Comparison of ENCODE assay signal across 9 cellular contexts in the genomic region with DNA sequence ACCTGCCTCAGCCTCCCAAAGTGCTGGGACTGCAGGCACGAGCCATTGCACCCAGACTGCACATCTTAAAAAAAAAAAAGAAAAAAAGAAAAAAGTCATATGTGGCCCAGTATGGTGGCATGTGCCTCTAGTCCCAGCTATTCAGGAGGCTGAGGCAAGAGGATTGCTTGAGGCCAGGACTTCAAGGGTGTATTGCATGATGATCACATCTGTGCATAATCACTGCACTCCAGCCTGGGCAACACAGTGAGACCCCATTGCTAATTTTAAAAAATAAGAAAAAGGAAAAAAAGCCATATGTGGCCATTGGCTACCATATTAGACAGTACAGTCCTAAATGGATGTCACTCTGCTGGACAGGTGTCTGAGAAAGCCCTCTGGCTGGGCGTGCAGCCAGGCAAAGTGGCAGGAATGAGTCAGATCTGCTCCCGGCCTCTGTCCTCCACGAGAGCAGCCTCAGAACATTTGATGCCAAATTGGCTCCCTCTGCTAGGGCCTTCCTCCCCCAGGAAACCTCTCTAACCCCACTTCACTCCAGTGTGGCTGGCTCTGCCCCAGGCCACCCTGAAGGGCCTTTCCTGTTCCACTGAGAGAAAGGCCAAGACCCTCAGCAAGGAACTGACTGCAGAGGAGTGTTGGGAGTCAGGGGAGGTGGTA. TPM values are rescaled to one million over a fixed set of nuclear protein-coding genes. Genes with fewer than 3 reads are reported as not detected.
DNase-seq lines count a peak whose midpoint lies in the region; ATAC-seq, FAIRE-seq and TF ChIP-seq lines count a peak whose summit lies in the region.
"Had no signal": no experiment of that assay in that cellular context is flagged by ENCODE, and none has a peak within 500 bp of the region (broad histone marks: within the 10 kb centered on the region; RNA-seq: fewer than 3 reads in every experiment).

No MANE protein-coding gene starts in this region.

- H3K27ac ChIP-seq in endothelial cell of umbilical vein (ENCODE audit: insufficient read depth, low read depth, low read length), result no peak overlapping the region

- H3K4me1 ChIP-seq in endothelial cell of umbilical vein (ENCODE audit: control insufficient read depth, extremely low read depth, insufficient read depth, low read length), result no peaks in the 10 kb centered on the region

- H3K9me1 ChIP-seq in endothelial cell of umbilical vein (replicated peaks; ENCODE audit: control insufficient read depth, extremely low read depth, insufficient read depth, low read length), result no peaks in the 10 kb centered on the region

- H3K79me2 ChIP-seq in endothelial cell of umbilical vein (ENCODE audit: control insufficient read depth, insufficient read depth, low read length), result no peaks in the 10 kb centered on the region

- no peak overlapping the region for H3K4me2 ChIP-seq in endothelial cell of umbilical vein (ENCODE audit: insufficient read depth, low read length)

- BruUV-seq in endothelial cell of umbilical vein (replicated peaks; lab: Mats Ljungman, UMichigan), result no TSS peak

- H3K36me3 ChIP-seq in endothelial cell of umbilical vein (ENCODE audit: control insufficient read depth in 2 of 2, extremely low read depth in 1 of 2, insufficient read depth in 2 of 2, low read length in 2 of 2), result no peaks in the 10 kb centered on the region

- no peak for TF ChIP-seq POLR2A in endothelial cell of umbilical vein (IDR thresholded peaks at IDR 0.05; ENCODE audit: low read depth, low read length)

- POLR2A ChIA-PET in endothelial cell of umbilical vein (lab: Charles Lee), result interaction anchor here (0.5 to 0.6 kb wide), 2 partner anchors 10 to 1561 kb away, joined by 4 to 9 read pairs; no protein-coding TSS in a partner anchor

- DNase-seq in NCI-H1092 treated with DMSO at 0.1 percent for 48 hours (lab: John Stamatoyannopoulos, UW) (peak; percentile 52), endothelial cell of umbilical vein (ENCODE audit: low read depth, low spot score) (peak; percentile 72), posterior vena cava (ENCODE audit: low spot score) (peak; percentile 76), immature natural killer cell (no peak), NCI-H1930 (lab: John Stamatoyannopoulos, UW) (no peak), NCI-H510A (lab: John Stamatoyannopoulos, UW) (no peak)
- DNase-seq: activated CD8-positive, alpha-beta memory T cell treated with anti-CD3 and anti-CD28 coated beads for 24 hours had no signal

- no peaks in the 10 kb centered on the region for H3K4me1 Mint-ChIP-seq in immature natural killer cell

- H3K27me3 Mint-ChIP-seq in immature natural killer cell (ENCODE audit: low read depth in 3 of 3), result no peaks in the 10 kb centered on the region

- peak; percentile 60 for ATAC-seq in GM18502 (IDR thresholded peaks at IDR 0.05; ENCODE audit: poor library complexity, unreplicated experiment)
- no peak for ATAC-seq in HG02870 (IDR thresholded peaks at IDR 0.05; ENCODE audit: unreplicated experiment)

- dilution Hi-C loops in endothelial cell of umbilical vein (cut with MboI; ENCODE audit: extremely low pct_ligation_motif_present, low sequenced_read_pairs), result no loop called here

- intact Hi-C loops in endothelial cell of umbilical vein (cut with micrococcal nuclease) (no loop called here), posterior vena cava (cut with DNase I) (loop anchor here in 1 of 2 donors (10.0 kb wide), 1 partner anchor 124 kb away; no protein-coding TSS in a partner anchor)

- CTCF ChIA-PET in endothelial cell of umbilical vein (lab: Charles Lee), result interaction anchor here (0.8 to 3.0 kb wide), 5 partner anchors 9 to 28 kb away, joined by 3 to 12 read pairs (median 5); partner anchors contain the start of gene NAE1

- no peaks in the 10 kb centered on the region for H3K27me3 ChIP-seq in endothelial cell of umbilical vein (ENCODE audit: control insufficient read depth in 2 of 2, insufficient read depth in 2 of 2, low read length in 2 of 2)

- no peak overlapping the region for H3K4me3 Mint-ChIP-seq in immature natural killer cell

- H2AFZ ChIP-seq in endothelial cell of umbilical vein (ENCODE audit: low read depth, low read length), result no peak overlapping the region

- H3K9me3 ChIP-seq in endothelial cell of umbilical vein (replicated peaks; ENCODE audit: control insufficient read depth, insufficient read depth, low read length), result no peaks in the 10 kb centered on the region

- no peak overlapping the region for H3K27ac Mint-ChIP-seq in immature natural killer cell

- FAIRE-seq in endothelial cell of umbilical vein (lab: Jason Lieb, UNC), result peak; percentile 55

- H3K4me3 ChIP-seq in endothelial cell of umbilical vein (replicated peaks in 1 of 3; ENCODE audit: insufficient read depth in 1 of 3, low read depth in 1 of 3, low read length in 3 of 3), result no peak overlapping the region

- H3K9ac ChIP-seq in endothelial cell of umbilical vein (replicated peaks; ENCODE audit: extremely low read depth, insufficient read depth, low read length), result no peak overlapping the region

- H3K36me3 Mint-ChIP-seq in immature natural killer cell, result no peaks in the 10 kb centered on the region

- TF ChIP-seq CTCF in endothelial cell of umbilical vein (IDR thresholded peaks at IDR 0.05; ENCODE audit: extremely low read depth in 1 of 2, insufficient read depth in 1 of 2, low read depth in 1 of 2, low read length in 2 of 2), result no peak

- H3K9me3 Mint-ChIP-seq in immature natural killer cell, result no peaks in the 10 kb centered on the region

- H4K20me1 ChIP-seq in endothelial cell of umbilical vein (replicated peaks; ENCODE audit: control insufficient read depth, extremely low read depth, insufficient read depth, low read length), result no peaks in the 10 kb centered on the region

TF ChIP-seq in endothelial cell of umbilical vein, 7 proteins besides CTCF, POLR2A, EP300 and RAD21 (continues in another document):
- no peak for TF ChIP-seq EZH2 (IDR thresholded peaks at IDR 0.05; ENCODE audit: borderline replicate concordance, low read depth, low read length, severe bottlenecking)

RNA-seq across cellular contexts. Expression of gene CA7, which starts 14.7 kb away (rescaled TPM):
- not detected in 2 replicates for total RNA-seq in endothelial cell of umbilical vein
- not detected in 2 replicates for polyA plus RNA-seq in endothelial cell of umbilical vein
- polyA plus RNA-seq in endothelial cell of umbilical vein (2011; cell fraction: cytosol; rRNA removed), result not detected in 2 replicates
- not detected in 2 replicates for polyA plus RNA-seq in endothelial cell of umbilical vein (2011; cell fraction: nucleus; rRNA removed)
- polyA plus RNA-seq in endothelial cell of umbilical vein (2012), result not detected in 2 replicates
- polyA minus RNA-seq in endothelial cell of umbilical vein, result not detected in 2 replicates
- polyA minus RNA-seq in endothelial cell of umbilical vein (2011; cell fraction: cytosol; rRNA and poly(A)+ RNA removed), result not detected
- not detected in 2 replicates for polyA minus RNA-seq in endothelial cell of umbilical vein (2011; cell fraction: nucleus; rRNA and poly(A)+ RNA removed)
- not detected for total RNA-seq in posterior vena cava
- under 1 TPM; 0.12 to 0.25 (median 0.17) TPM for polyA plus RNA-seq in immature natural killer cell

RNA-seq across cellular contexts. Expression of gene PDP2, which starts 21.4 kb away (rescaled TPM):
- total RNA-seq in endothelial cell of umbilical vein (9.3 and 9.5 TPM in 2 replicates), posterior vena cava (1 to 10 TPM; 5.0 to 5.5 TPM)
- polyA plus RNA-seq in endothelial cell of umbilical vein (4.1 and 4.4 TPM in 2 replicates), immature natural killer cell (1 to 10 TPM in 2 of 3 donors, not detected in 1; 2.2 to 3.1 TPM)
- polyA plus RNA-seq in endothelial cell of umbilical vein (2011; cell fraction: cytosol; rRNA removed), result 3.3 and 4.4 TPM in 2 replicates
- polyA plus RNA-seq in endothelial cell of umbilical vein (2011; cell fraction: nucleus; rRNA removed), result 4.3 and 4.4 TPM in 2 replicates
- 4.8 TPM in 2 replicates for polyA plus RNA-seq in endothelial cell of umbilical vein (2012)
- polyA minus RNA-seq in endothelial cell of umbilical vein, result 18.1 and 34.6 TPM in 2 replicates
- polyA minus RNA-seq in endothelial cell of umbilical vein (2011; cell fraction: cytosol; rRNA and poly(A)+ RNA removed), result 7.5 TPM
- polyA minus RNA-seq in endothelial cell of umbilical vein (2011; cell fraction: nucleus; rRNA and poly(A)+ RNA removed), result 4.3 and 8.0 TPM in 2 replicates

RNA-seq across cellular contexts. Expression of gene NAE1, which starts 28.1 kb away (rescaled TPM):
- total RNA-seq in endothelial cell of umbilical vein (64.3 and 67.6 TPM in 2 replicates), posterior vena cava (10 to 100 TPM; 37.4 to 37.6 TPM)
- polyA plus RNA-seq in endothelial cell of umbilical vein (18.2 and 23.6 TPM in 2 replicates), immature natural killer cell (10 to 100 TPM; 67.2 to 73.8 (median 69.8) TPM)
- 36.7 and 37.3 TPM in 2 replicates for polyA plus RNA-seq in endothelial cell of umbilical vein (2011; cell fraction: cytosol; rRNA removed)
- 49.1 and 74.3 TPM in 2 replicates for polyA plus RNA-seq in endothelial cell of umbilical vein (2011; cell fraction: nucleus; rRNA removed)
- 65.1 and 77.9 TPM in 2 replicates for polyA plus RNA-seq in endothelial cell of umbilical vein (2012)
- 14.4 and 19.3 TPM in 2 replicates for polyA minus RNA-seq in endothelial cell of umbilical vein
- 43.0 TPM for polyA minus RNA-seq in endothelial cell of umbilical vein (2011; cell fraction: cytosol; rRNA and poly(A)+ RNA removed)
- 23.0 and 33.2 TPM in 2 replicates for polyA minus RNA-seq in endothelial cell of umbilical vein (2011; cell fraction: nucleus; rRNA and poly(A)+ RNA removed)

RNA-seq across cellular contexts. Expression of gene TERB1, which starts 57.5 kb away (rescaled TPM):
- not detected in 2 replicates for total RNA-seq in endothelial cell of umbilical vein
- polyA plus RNA-seq in endothelial cell of umbilical vein, result not detected in 2 replicates
- not detected in 2 replicates for polyA plus RNA-seq in endothelial cell of umbilical vein (2011; cell fraction: cytosol; rRNA removed)
- polyA plus RNA-seq in endothelial cell of umbilical vein (2011; cell fraction: nucleus; rRNA removed), result 0.14 TPM in 1 of 2 replicates, not detected in the other
- polyA plus RNA-seq in endothelial cell of umbilical vein (2012), result not detected in 2 replicates
- polyA minus RNA-seq in endothelial cell of umbilical vein, result not detected in 2 replicates
- not detected for polyA minus RNA-seq in endothelial cell of umbilical vein (2011; cell fraction: cytosol; rRNA and poly(A)+ RNA removed)
- not detected in 2 replicates for polyA minus RNA-seq in endothelial cell of umbilical vein (2011; cell fraction: nucleus; rRNA and poly(A)+ RNA removed)
- under 1 TPM in 1 of 2 donors, not detected in 1; 0.28 TPM for total RNA-seq in posterior vena cava
- under 1 TPM in 1 of 3 donors, not detected in 2; 0.11 TPM for polyA plus RNA-seq in immature natural killer cell

RNA-seq across cellular contexts. Expression of gene CDH16, which starts 59.8 kb away (rescaled TPM):
- total RNA-seq in endothelial cell of umbilical vein, result not detected in 2 replicates
- not detected in 2 replicates for polyA plus RNA-seq in endothelial cell of umbilical vein
- polyA plus RNA-seq in endothelial cell of umbilical vein (2011; cell fraction: cytosol; rRNA removed), result not detected in 2 replicates
- polyA plus RNA-seq in endothelial cell of umbilical vein (2011; cell fraction: nucleus; rRNA removed), result not detected in 2 replicates
- not detected in 2 replicates for polyA plus RNA-seq in endothelial cell of umbilical vein (2012)
- not detected in 2 replicates for polyA minus RNA-seq in endothelial cell of umbilical vein
- polyA minus RNA-seq in endothelial cell of umbilical vein (2011; cell fraction: cytosol; rRNA and poly(A)+ RNA removed), result not detected
- polyA minus RNA-seq in endothelial cell of umbilical vein (2011; cell fraction: nucleus; rRNA and poly(A)+ RNA removed), result not detected in 2 replicates
- not detected for total RNA-seq in posterior vena cava
- polyA plus RNA-seq in immature natural killer cell, result not detected

Comparison
In these comparisons a context has a peak if more than half of its experiments do, and no peak if none do; other contexts are left out.
1. DNase-seq: peak in NCI-H1092 treated with DMSO at 0.1 percent for 48 hours (single experiment), endothelial cell of umbilical vein (single experiment) and posterior vena cava (single experiment); none in immature natural killer cell (0 of 3), NCI-H1930 (0 of 2) and NCI-H510A (single experiment).